In the genomic region with DNA sequence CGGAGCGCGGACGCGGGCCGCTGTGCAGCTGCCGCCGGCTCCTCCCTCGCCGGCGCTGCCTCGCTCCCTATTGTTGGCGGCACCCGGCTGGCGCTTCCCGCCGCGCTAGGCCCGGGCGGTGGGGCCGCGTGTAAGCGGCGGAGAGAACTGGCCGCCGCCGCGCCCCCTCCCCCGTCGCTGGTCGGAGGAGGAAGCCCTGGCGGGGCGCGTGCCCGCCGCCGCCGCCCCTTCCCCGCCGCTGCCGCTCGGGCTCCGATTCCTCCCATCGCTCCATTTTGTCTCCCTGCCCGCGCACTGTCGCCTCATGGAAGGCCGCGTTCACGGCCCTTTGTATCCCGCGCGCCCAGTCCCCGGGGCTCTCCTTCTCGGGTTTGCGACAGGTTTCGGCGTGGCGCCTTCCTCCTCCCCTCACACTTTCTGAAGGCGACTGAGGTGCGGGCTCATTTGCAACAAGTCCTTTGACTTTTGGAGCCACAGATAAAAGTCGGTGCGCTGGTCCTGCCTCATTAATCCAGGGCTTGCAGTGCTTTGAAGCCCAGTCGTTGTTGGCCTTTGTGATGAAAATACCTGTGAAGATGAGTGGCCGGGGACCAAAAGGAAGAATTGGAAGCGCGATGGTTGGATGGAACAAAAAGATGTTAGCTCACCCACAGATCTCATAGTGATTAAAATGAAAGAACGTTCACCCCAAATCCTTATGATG, we compare ENCODE assay signal across 8 cellular contexts. TPM values are rescaled to one million over a fixed set of nuclear protein-coding genes. Genes with fewer than 3 reads are reported as not detected.
DNase-seq lines count a peak whose midpoint lies in the region; ATAC-seq and TF ChIP-seq lines count a peak whose summit lies in the region.

No MANE protein-coding gene starts in this region.

- peak; percentile 14 for ATAC-seq in HG03378 (IDR thresholded peaks at IDR 0.05; ENCODE audit: unreplicated experiment)
- ATAC-seq in omental fat pad (ENCODE audit: low FRiP score) = peak; percentile 50

- H3K36me3 Mint-ChIP-seq in activated naive CD4-positive, alpha-beta T cell treated with anti-CD3 and anti-CD28 coated beads, Interleukin-2, amount 10 ng/mL, durations not matched to agents 7 days and 5 days = peaks cover 18% of the 10 kb centered on the region
- no peaks in the 10 kb centered on the region for H3K36me3 Mint-ChIP-seq in glutamatergic neuron (ENCODE audit: unreplicated experiment)

- DNase-seq in C1 segment of cervical spinal cord (lab: John Stamatoyannopoulos, UW) (peak in 11 of 14 donors; percentile 6 to 77 (median 52)), GM19238 (ENCODE audit: insufficient read length, low spot score) (peak; percentile 12), RPMI7951 (ENCODE audit: low read depth) (peak; percentile 34), glutamatergic neuron (peak; percentile 73), omental fat pad (ENCODE audit: low spot score) (peak; percentile 25), tibial artery (peak; percentile 51 to 73)
- peak; percentile 66 for DNase-seq in activated naive CD4-positive, alpha-beta T cell treated with anti-CD3 and anti-CD28 coated beads, Interleukin-2, amount 10 ng/mL, durations not matched to agents 7 days and 5 days

- peaks cover 0 to 43% (median 12%) of the 10 kb centered on the region in 4 donors for H3K4me1 ChIP-seq in tibial artery

- TF ChIP-seq CTCF in glutamatergic neuron (IDR thresholded peaks at IDR 0.05; ENCODE audit: partially characterized antibody, unreplicated experiment) = no peak
- TF ChIP-seq CTCF in omental fat pad (IDR thresholded peaks at IDR 0.05) = no peak
- no peak for TF ChIP-seq CTCF in tibial artery (IDR thresholded peaks at IDR 0.05)

- CTCF ChIA-PET in activated naive CD4-positive, alpha-beta T cell treated with anti-CD3 and anti-CD28 coated beads, Interleukin-2, amount 10 ng/mL, durations not matched to agents 7 days and 5 days (lab: Charles Lee) = interaction anchor here (0.6 kb wide), 1 partner anchor 12 kb away, joined by 3 read pairs; no protein-coding TSS in a partner anchor

- peaks cover 50% of the 10 kb centered on the region for H3K4me1 Mint-ChIP-seq in activated naive CD4-positive, alpha-beta T cell treated with anti-CD3 and anti-CD28 coated beads, Interleukin-2, amount 10 ng/mL, durations not matched to agents 7 days and 5 days
- peaks cover 16% of the 10 kb centered on the region for H3K4me1 Mint-ChIP-seq in glutamatergic neuron (ENCODE audit: low read depth, unreplicated experiment)

- intact Hi-C loops in tibial artery (cut with DNase I; ENCODE audit: low total_unique reads) = loop anchor here (5.0 kb wide), 1 partner anchor 347 kb away; a partner anchor contains a TSS

- no peaks in the 10 kb centered on the region for H3K36me3 ChIP-seq in tibial artery

- H3K27me3 Mint-ChIP-seq in activated naive CD4-positive, alpha-beta T cell treated with anti-CD3 and anti-CD28 coated beads, Interleukin-2, amount 10 ng/mL, durations not matched to agents 7 days and 5 days = no peaks in the 10 kb centered on the region
- H3K27me3 Mint-ChIP-seq in glutamatergic neuron (ENCODE audit: unreplicated experiment) = peaks cover 9% of the 10 kb centered on the region

- peak overlapping the region; percentile 86 to 92 for H3K27ac ChIP-seq in tibial artery

- H3K4me3 ChIP-seq in tibial artery = peak overlapping the region; percentile 66 to 91

- H3K4me3 Mint-ChIP-seq in activated naive CD4-positive, alpha-beta T cell treated with anti-CD3 and anti-CD28 coated beads, Interleukin-2, amount 10 ng/mL, durations not matched to agents 7 days and 5 days = peak overlapping the region; percentile 99
- peak overlapping the region; percentile 100 for H3K4me3 Mint-ChIP-seq in glutamatergic neuron (ENCODE audit: unreplicated experiment)

- H3K27me3 ChIP-seq in tibial artery = no peaks in the 10 kb centered on the region

- peak overlapping the region; percentile 97 for H3K27ac Mint-ChIP-seq in activated naive CD4-positive, alpha-beta T cell treated with anti-CD3 and anti-CD28 coated beads, Interleukin-2, amount 10 ng/mL, durations not matched to agents 7 days and 5 days
- peak overlapping the region; percentile 100 for H3K27ac Mint-ChIP-seq in glutamatergic neuron (ENCODE audit: unreplicated experiment)

- no peaks in the 10 kb centered on the region for H3K9me3 ChIP-seq in tibial artery

- H3K9me3 Mint-ChIP-seq in activated naive CD4-positive, alpha-beta T cell treated with anti-CD3 and anti-CD28 coated beads, Interleukin-2, amount 10 ng/mL, durations not matched to agents 7 days and 5 days = no peaks in the 10 kb centered on the region
- H3K9me3 Mint-ChIP-seq in glutamatergic neuron (ENCODE audit: unreplicated experiment) = peaks cover 13% of the 10 kb centered on the region

RNA-seq across cellular contexts. Expression of a gene that starts 0.7 kb away (rescaled TPM):
- total RNA-seq in RPMI7951 (2014; rRNA removed; shearing (Covaris generic)) = 24.3 and 26.0 TPM in 2 replicates
- total RNA-seq in glutamatergic neuron (ENCODE audit: unreplicated experiment) (167 TPM), omental fat pad (10 to 100 TPM; 23.7 to 37.3 (median 28.0) TPM)

Comparison
In these comparisons a context has a peak if more than half of its experiments do, and no peak if none do; other contexts are left out.
1. Peak in every context shown above with its lines: DNase-seq, ATAC-seq, H3K4me3 ChIP-seq and H3K27ac ChIP-seq.
2. DNase-seq: peak in every context shown above with its lines; median percentile 73 in glutamatergic neuron; 66 in activated naive CD4-positive, alpha-beta T cell treated with anti-CD3 and anti-CD28 coated beads, Interleukin-2, amount 10 ng/mL, durations not matched to agents 7 days and 5 days; 62 in tibial artery; 52 in C1 segment of cervical spinal cord; 34 in RPMI7951; 25 in omental fat pad; 12 in GM19238.